In the genomic region with DNA sequence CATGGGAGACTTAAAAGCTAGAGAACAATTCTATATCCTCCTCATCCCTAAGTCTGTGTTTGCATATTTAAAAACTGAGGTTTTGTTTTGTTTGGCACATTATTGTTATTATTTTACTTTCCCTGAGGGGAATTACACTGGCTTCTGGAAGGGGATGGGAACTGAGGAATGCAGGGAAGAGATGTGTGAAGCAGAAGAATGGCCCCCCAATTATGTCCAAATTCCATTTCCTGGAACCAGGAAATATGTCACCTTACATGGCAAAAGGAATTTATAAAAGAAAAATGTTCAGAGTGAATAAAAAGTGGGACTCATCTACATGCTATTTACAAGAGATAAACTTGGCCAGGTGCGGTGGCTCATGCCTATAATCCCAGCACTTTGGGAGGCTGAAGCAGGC, we compare ENCODE assay signal across 27 cellular contexts.
"Had no signal": no experiment of that assay in that cellular context is flagged by ENCODE, and none has a peak within 500 bp of the region (broad histone marks: within the 10 kb centered on the region; RNA-seq: fewer than 3 reads in every experiment).

No MANE protein-coding gene starts in this region.

- H3K4me1 Mint-ChIP-seq: naive B cell; natural killer cell; nephron progenitor cell; neural progenitor cell; stimulated activated memory B cell treated with anti-CD40 and anti-IgM and Interleukin-4, amounts not matched to agents 10 μg/mL and 1 μg/mL and 100 μg/mL, for 72 hours; stimulated activated naive CD8-positive, alpha-beta T cell treated with anti-CD3 and anti-CD28 coated beads, Interleukin-15, amount 100 ng/mL, for 72 hours had no signal

- H3K4me3 Mint-ChIP-seq: mesothelial cell of epicardium; naive B cell; natural killer cell; nephron progenitor cell; neural progenitor cell; stimulated activated memory B cell treated with anti-CD40 and anti-IgM and Interleukin-4, amounts not matched to agents 10 μg/mL and 1 μg/mL and 100 μg/mL, for 72 hours; stimulated activated naive CD8-positive, alpha-beta T cell treated with anti-CD3 and anti-CD28 coated beads, Interleukin-15, amount 100 ng/mL, for 72 hours; type B pancreatic cell had no signal

- H3K4me1 ChIP-seq: neural progenitor cell, right atrium auricular region, right lobe of liver, tibial nerve, uterus had no signal

- H3K27me3 ChIP-seq: neural progenitor cell, neutrophil, ovary, right atrium auricular region, right lobe of liver, tibial nerve, uterus had no signal

- H3K36me3 Mint-ChIP-seq: mesothelial cell of epicardium; naive B cell; natural killer cell; neural progenitor cell; stimulated activated memory B cell treated with anti-CD40 and anti-IgM and Interleukin-4, amounts not matched to agents 10 μg/mL and 1 μg/mL and 100 μg/mL, for 72 hours; type B pancreatic cell had no signal

- H3K36me3 ChIP-seq: left ventricle myocardium inferior, neural progenitor cell, neutrophil, ovary, right atrium auricular region, right lobe of liver, tibial nerve, uterus had no signal

- H3K27me3 Mint-ChIP-seq: naive B cell; progenitor cell of endocrine pancreas; stimulated activated memory B cell treated with anti-CD40 and anti-IgM and Interleukin-4, amounts not matched to agents 10 μg/mL and 1 μg/mL and 100 μg/mL, for 72 hours; stimulated activated naive CD8-positive, alpha-beta T cell treated with anti-CD3 and anti-CD28 coated beads, Interleukin-15, amount 100 ng/mL, for 72 hours; type B pancreatic cell had no signal

- H3K4me3 ChIP-seq: left ventricle myocardium inferior, lung, neural progenitor cell, ovary, right atrium auricular region, right lobe of liver, smooth muscle cell, tibial nerve, uterus had no signal

- H3K9me3 Mint-ChIP-seq: neural progenitor cell, type B pancreatic cell had no signal

- ATAC-seq: natural killer cell; right lobe of liver; stimulated activated memory B cell treated with anti-CD40 and anti-IgM and Interleukin-4, amounts not matched to agents 10 μg/mL and 1 μg/mL and 100 μg/mL, for 72 hours; stimulated activated naive CD8-positive, alpha-beta T cell treated with anti-CD3 and anti-CD28 coated beads, Interleukin-15, amount 100 ng/mL, for 72 hours had no signal

- DNase-seq: islet precursor cell; left ventricle myocardium inferior; mesendoderm; naive B cell; natural killer cell; nephron progenitor cell; occipital lobe; ovary; right lobe of liver; stimulated activated CD4-positive, alpha-beta T cell treated with anti-CD3 and anti-CD28 coated beads, Interleukin-1b, Interleukin-23, amount 100 ng/mL, for 48 hours; stimulated activated CD4-positive, alpha-beta T cell treated with anti-CD3 and anti-CD28 coated beads, Interleukin-2, amount 100 ng/mL, for 48 hours; stimulated activated CD4-positive, alpha-beta T cell treated with anti-CD3 and anti-CD28 coated beads, Interleukin-4, amount 100 ng/mL, for 4 hours; stimulated activated CD8-positive, alpha-beta memory T cell treated with anti-CD3 and anti-CD28 coated beads, Interleukin-4, amount 100 ng/mL, for 48 hours; stimulated activated naive CD4-positive, alpha-beta T cell treated with Interleukin-2 at 50 U/mL for 16 hours; stimulated activated naive CD8-positive, alpha-beta T cell treated with anti-CD3 and anti-CD28 coated beads, Interleukin-15, amount 100 ng/mL, for 72 hours; substantia nigra; uterus had no signal

- H3K9ac ChIP-seq: neural progenitor cell had no signal

- H3K27ac Mint-ChIP-seq: mesothelial cell of epicardium; natural killer cell; nephron progenitor cell; neural progenitor cell; progenitor cell of endocrine pancreas; stimulated activated memory B cell treated with anti-CD40 and anti-IgM and Interleukin-4, amounts not matched to agents 10 μg/mL and 1 μg/mL and 100 μg/mL, for 72 hours; stimulated activated naive CD8-positive, alpha-beta T cell treated with anti-CD3 and anti-CD28 coated beads, Interleukin-15, amount 100 ng/mL, for 72 hours; type B pancreatic cell had no signal

- H2AFZ ChIP-seq: neural progenitor cell had no signal

- H3K4me2 ChIP-seq: neural progenitor cell, smooth muscle cell had no signal

- H3K27ac ChIP-seq: left ventricle myocardium inferior, neural progenitor cell, neutrophil, ovary, right atrium auricular region, right lobe of liver, tibial nerve, uterus had no signal

- H3K9me3 ChIP-seq: left ventricle myocardium inferior, neutrophil, ovary, right atrium auricular region, right lobe of liver, tibial nerve, uterus had no signal
